23 cellular contexts compared by ENCODE assay signal in the genomic region with DNA sequence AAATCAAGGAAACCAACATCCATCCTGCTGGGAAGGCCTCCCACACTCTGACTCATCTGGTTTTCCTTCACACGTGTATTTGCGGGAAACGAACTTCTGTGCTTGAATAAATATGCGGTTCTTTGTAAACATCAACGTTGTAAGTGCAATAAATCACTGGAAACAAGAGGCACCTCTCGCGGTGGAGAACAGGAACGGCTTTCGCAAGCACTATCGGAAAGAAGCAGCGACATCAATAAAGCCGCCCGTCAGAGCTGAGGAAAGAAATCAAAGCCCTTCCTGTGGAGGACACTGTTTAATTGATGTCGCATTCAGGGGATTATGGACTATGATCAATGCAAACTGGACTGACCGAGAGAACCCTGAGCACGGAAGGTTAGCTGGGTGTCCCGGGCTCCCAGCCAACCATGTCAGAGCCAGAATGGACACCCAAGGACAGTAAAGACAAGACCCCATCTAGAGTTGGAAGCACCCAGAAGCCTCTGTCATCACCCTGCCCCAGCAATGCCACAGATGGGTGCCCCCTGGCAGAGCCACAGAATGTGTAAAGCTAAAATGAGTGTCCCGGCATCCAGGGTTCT. TPM values are rescaled to one million over a fixed set of nuclear protein-coding genes. Genes with fewer than 3 reads are reported as not detected.
A peak's percentile ranks its signal among the peaks of the same experiment; 100 is the strongest.
DNase-seq lines count a peak whose midpoint lies in the region; ATAC-seq and TF ChIP-seq lines count a peak whose summit lies in the region.
"Had no signal": no experiment of that assay in that cellular context is flagged by ENCODE, and none has a peak within 500 bp of the region (broad histone marks: within the 10 kb centered on the region; RNA-seq: fewer than 3 reads in every experiment).

No MANE protein-coding gene starts in this region.

- peak; percentile 42 for DNase-seq in activated effector memory CD4-positive, alpha-beta T cell treated with anti-CD3 and anti-CD28 coated beads, Interleukin-2, amount 50 U/mL, for 16 hours
- no peak for DNase-seq in activated effector memory CD4-positive, alpha-beta T cell treated with Interleukin-2 at 50 U/mL for 16 hours
- DNase-seq in RPMI7951 (ENCODE audit: low read depth) (peak; percentile 79), fibroblast of lung (ENCODE audit: low read depth in 2 of 2) (peak; percentile 17 to 60), WERI-Rb-1 (no peak), BE2C (no peak), NCI-H748 (lab: John Stamatoyannopoulos, UW; ENCODE audit: unreplicated experiment) (no peak)
- DNase-seq: activated naive CD4-positive, alpha-beta T cell treated with anti-CD3 and anti-CD28 coated beads for 36 hours; CD4-positive, alpha-beta T cell; colonic mucosa; DMS79 treated with DMSO at 0.1 percent for 48 hours; GOT3; KBM-7; left ventricle myocardium inferior; NCI-H1048; NCI-H2107; NCI-H82; Peyer's patch; stimulated activated CD4-positive, alpha-beta T cell treated with anti-CD3 and anti-CD28 coated beads, Interleukin-15, amount 100 ng/mL, for 24 hours had no signal

- H3K27me3 ChIP-seq in fibroblast of lung (ENCODE audit: control insufficient read depth, insufficient read depth, low read length) (no peaks in the 10 kb centered on the region), WERI-Rb-1 (ENCODE audit: insufficient read depth, low read depth, severe bottlenecking) (peaks cover 64% of the 10 kb centered on the region), BE2C (no peaks in the 10 kb centered on the region)
- H3K27me3 ChIP-seq: Peyer's patch had no signal

- no peak overlapping the region for H3K4me2 ChIP-seq in fibroblast of lung (ENCODE audit: extremely low read depth, insufficient read depth, low read length)
- H3K4me2 ChIP-seq: A549 had no signal

- no peaks in the 10 kb centered on the region for H4K20me1 ChIP-seq in fibroblast of lung (ENCODE audit: control insufficient read depth, extremely low read depth, insufficient read depth, low read length)

- TF ChIP-seq CTCF in fibroblast of lung (conservative IDR thresholded peaks at IDR 0.05 in 1 of 2, IDR thresholded peaks at IDR 0.05 in 1 of 2; ENCODE audit: low read depth in 1 of 2, low read length in 2 of 2) (no peak), WERI-Rb-1 (IDR thresholded peaks at IDR 0.05; ENCODE audit: low read depth, low read length) (no peak), BE2C (IDR thresholded peaks at IDR 0.05; ENCODE audit: low read depth, low read length) (no peak)

- no peaks in the 10 kb centered on the region for H3K4me1 ChIP-seq in fibroblast of lung (ENCODE audit: control insufficient read depth, extremely low read depth, insufficient read depth, low read length)
- no peaks in the 10 kb centered on the region for H3K4me1 ChIP-seq in BE2C
- H3K4me1 ChIP-seq: A549, colonic mucosa, left ventricle myocardium inferior, Peyer's patch had no signal

- no peaks in the 10 kb centered on the region for H3K9me3 ChIP-seq in fibroblast of lung (ENCODE audit: control insufficient read depth, insufficient read depth, low read depth, low read length)
- no peaks in the 10 kb centered on the region for H3K9me3 ChIP-seq in WERI-Rb-1 (ENCODE audit: severe bottlenecking)
- H3K9me3 ChIP-seq in BE2C, result no peaks in the 10 kb centered on the region
- H3K9me3 ChIP-seq: A549, colonic mucosa, left ventricle myocardium inferior, neutrophil, Peyer's patch had no signal

- H3K36me3 ChIP-seq in fibroblast of lung (ENCODE audit: control insufficient read depth, insufficient read depth, low read length) (no peaks in the 10 kb centered on the region), WERI-Rb-1 (no peaks in the 10 kb centered on the region), BE2C (no peaks in the 10 kb centered on the region)
- H3K36me3 ChIP-seq: colonic mucosa, left ventricle myocardium inferior, neutrophil, Peyer's patch had no signal

- H3K4me3 ChIP-seq in fibroblast of lung (replicated peaks in 1 of 4; ENCODE audit: control extremely low read depth in 1 of 4, insufficient read depth in 1 of 4, low read depth in 3 of 4, low read length in 4 of 4), result no peak overlapping the region
- H3K4me3 ChIP-seq in WERI-Rb-1 (ENCODE audit: low read depth, low read length), result no peak overlapping the region
- no peak overlapping the region for H3K4me3 ChIP-seq in BE2C (ENCODE audit: low read depth, low read length)
- H3K4me3 ChIP-seq: A549, colonic mucosa, left ventricle myocardium inferior, Peyer's patch had no signal

- no peak overlapping the region for H3K9ac ChIP-seq in fibroblast of lung (ENCODE audit: insufficient read depth, low read length)

- no peak for ATAC-seq in GM19324 (IDR thresholded peaks at IDR 0.05; ENCODE audit: low FRiP score, unreplicated experiment)
- ATAC-seq: A549; stimulated activated effector memory CD8-positive, alpha-beta T cell treated with anti-CD3 and anti-CD28 coated beads, Interleukin-12 subunit alpha, Interleukin-12 subunit beta, amount 100 ng/mL, for 72 hours had no signal

- no peak overlapping the region for H2AFZ ChIP-seq in fibroblast of lung (ENCODE audit: low read length)

- no peaks in the 10 kb centered on the region for H3K79me2 ChIP-seq in fibroblast of lung (ENCODE audit: control insufficient read depth, insufficient read depth, low read length)

- H3K27ac ChIP-seq in fibroblast of lung (ENCODE audit: insufficient read depth, low read length), result no peak overlapping the region
- H3K27ac ChIP-seq in WERI-Rb-1, result no peak overlapping the region
- H3K27ac ChIP-seq: A549, colonic mucosa, left ventricle myocardium inferior, neutrophil, Peyer's patch had no signal

RNA-seq across cellular contexts. Expression of a gene that starts 37.6 kb away (rescaled TPM):
- total RNA-seq in RPMI7951 (2014; rRNA removed; shearing (Covaris generic)), result 167 and 187 TPM in 2 replicates
- total RNA-seq in fibroblast of lung, result 125 and 147 TPM in 2 replicates
- 195 and 227 TPM in 2 replicates for polyA plus RNA-seq in fibroblast of lung
- polyA plus RNA-seq in fibroblast of lung (2012), result 128 and 142 TPM in 2 replicates
- polyA minus RNA-seq in fibroblast of lung (ENCODE audit: low replicate concordance), result 48.7 and 51.9 TPM in 2 replicates
- 30.0 TPM for polyA plus RNA-seq in BE2C (2012; ENCODE audit: insufficient read depth, insufficient read length, low read depth)

Comparison
In these comparisons a context has a peak if more than half of its experiments do, and no peak if none do; other contexts are left out.
1. DNase-seq: peak in activated effector memory CD4-positive, alpha-beta T cell treated with anti-CD3 and anti-CD28 coated beads, Interleukin-2, amount 50 U/mL, for 16 hours (single experiment), RPMI7951 (single experiment) and fibroblast of lung (2 of 2); none in activated effector memory CD4-positive, alpha-beta T cell treated with Interleukin-2 at 50 U/mL for 16 hours (single experiment), WERI-Rb-1 (single experiment), BE2C (single experiment) and NCI-H748 (single experiment).